Comparison of ENCODE assay signal across 3 cellular contexts in the genomic region with DNA sequence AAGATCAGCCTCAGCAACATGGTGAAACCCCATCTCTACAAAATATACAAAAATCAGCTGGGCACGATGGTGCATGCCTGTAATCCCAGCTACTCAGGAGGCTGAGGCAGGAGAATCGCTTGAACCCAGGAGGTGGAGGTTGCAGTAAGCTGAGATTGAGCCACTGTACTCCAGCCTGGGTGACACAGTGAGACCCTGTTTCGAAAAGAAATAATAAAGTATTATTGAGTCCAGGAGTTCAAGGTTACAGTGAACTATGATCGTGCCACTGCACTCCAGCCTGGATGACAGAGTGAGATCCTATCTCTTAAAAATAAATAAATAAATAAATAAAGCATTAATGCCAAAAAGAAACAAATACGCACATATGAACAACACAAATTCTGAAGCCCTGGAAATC. TPM values are rescaled to one million over a fixed set of nuclear protein-coding genes. Genes with fewer than 3 reads are reported as not detected.
"Had no signal": no experiment of that assay in that cellular context is flagged by ENCODE, and none has a peak within 500 bp of the region (broad histone marks: within the 10 kb centered on the region; RNA-seq: fewer than 3 reads in every experiment).

No MANE protein-coding gene starts in this region.

RNA-seq across cellular contexts. Expression of a gene that starts 6.4 kb away (rescaled TPM):
- total RNA-seq: HT-29, HT1080, IMR-90 had no signal
- polyA plus RNA-seq: IMR-90 had no signal
